14 cellular contexts compared by ENCODE assay signal in genomic region chr17:35630530-35631148, GRCh38. TPM values are rescaled to one million over a fixed set of nuclear protein-coding genes. Genes with fewer than 3 reads are reported as not detected.
DNase-seq lines count a peak whose midpoint lies in the region; ATAC-seq and TF ChIP-seq lines count a peak whose summit lies in the region.
"Had no signal": no experiment of that assay in that cellular context is flagged by ENCODE, and none has a peak within 500 bp of the region (broad histone marks: within the 10 kb centered on the region; RNA-seq: fewer than 3 reads in every experiment).

No MANE protein-coding gene starts in this region.

- peak; percentile 32 for DNase-seq in MCF 10A (ENCODE audit: unreplicated experiment)
- no peak for DNase-seq in breast epithelium (ENCODE audit: low spot score in 2 of 2)
- DNase-seq in SW480 (ENCODE audit: low spot score), result peak; percentile 5
- DNase-seq in fibroblast of the aortic adventitia (ENCODE audit: low read depth), result peak; percentile 71
- peak; percentile 52 for DNase-seq in stromal cell of bone marrow (ENCODE audit: low read depth)
- no peak for DNase-seq in left lung
- no peak for DNase-seq in psoas muscle
- no peak for DNase-seq in mesothelial cell of epicardium (ENCODE audit: low spot score in 2 of 2, unreplicated experiment in 2 of 2)
- DNase-seq: effector memory CD4-positive, alpha-beta T cell; GOT3; immature natural killer cell; stimulated activated naive CD4-positive, alpha-beta T cell had no signal

- intact Hi-C loops in MCF 10A (cut with micrococcal nuclease), result no loop called here
- intact Hi-C loops in breast epithelium (cut with DNase I; ENCODE audit: low total_unique reads), result no loop called here
- intact Hi-C loops in left lung (cut with DNase I), result no loop called here
- intact Hi-C loops in psoas muscle (cut with DNase I), result no loop called here

- H3K27me3 Mint-ChIP-seq in MCF 10A (ENCODE audit: insufficient read depth, unreplicated experiment) (no peaks in the 10 kb centered on the region), mesothelial cell of epicardium (ENCODE audit: low read depth) (no peaks in the 10 kb centered on the region)
- H3K27me3 Mint-ChIP-seq: B cell had no signal

- H3K27ac ChIP-seq in breast epithelium, result no peak overlapping the region
- H3K27ac ChIP-seq in left lung, result no peak overlapping the region
- H3K27ac ChIP-seq in psoas muscle, result no peak overlapping the region

- no peaks in the 10 kb centered on the region for H3K9me3 ChIP-seq in breast epithelium
- H3K9me3 ChIP-seq in left lung, result no peaks in the 10 kb centered on the region
- H3K9me3 ChIP-seq in psoas muscle, result no peaks in the 10 kb centered on the region

- no peak for TF ChIP-seq POLR2A in breast epithelium (IDR thresholded peaks at IDR 0.05)

- H3K36me3 Mint-ChIP-seq in MCF 10A (ENCODE audit: insufficient read depth, unreplicated experiment) (peaks cover 75% of the 10 kb centered on the region), mesothelial cell of epicardium (peaks cover 21% of the 10 kb centered on the region)

- H3K4me1 Mint-ChIP-seq in MCF 10A (ENCODE audit: insufficient read depth, unreplicated experiment), result peaks cover 11% of the 10 kb centered on the region
- peaks cover 2% of the 10 kb centered on the region for H3K4me1 Mint-ChIP-seq in mesothelial cell of epicardium

- CTCF ChIA-PET in MCF 10A (lab: Yijun Ruan, JAX), result interaction anchor here (1.0 kb wide), 1 partner anchor 17 kb away, joined by 4 read pairs; no protein-coding TSS in a partner anchor

- H3K27ac Mint-ChIP-seq in MCF 10A (ENCODE audit: low read depth, unreplicated experiment) (no peak overlapping the region), mesothelial cell of epicardium (no peak overlapping the region)
- H3K27ac Mint-ChIP-seq: B cell had no signal

- H3K9me3 Mint-ChIP-seq in MCF 10A (ENCODE audit: unreplicated experiment) (no peaks in the 10 kb centered on the region), mesothelial cell of epicardium (no peaks in the 10 kb centered on the region)
- H3K9me3 Mint-ChIP-seq: immature natural killer cell had no signal

- no TSS peak for BruUV-seq in MCF 10A (replicated peaks; lab: Mats Ljungman, UMichigan)

- TF ChIP-seq CTCF in MCF 10A (IDR thresholded peaks at IDR 0.05; ENCODE audit: unreplicated experiment), result no peak
- TF ChIP-seq CTCF in breast epithelium (IDR thresholded peaks at IDR 0.05), result no peak
- TF ChIP-seq CTCF in fibroblast of the aortic adventitia (IDR thresholded peaks at IDR 0.05; ENCODE audit: insufficient read depth, low read length), result no peak
- TF ChIP-seq CTCF in left lung (IDR thresholded peaks at IDR 0.05), result no peak
- no peak for TF ChIP-seq CTCF in psoas muscle (IDR thresholded peaks at IDR 0.05)
- TF ChIP-seq CTCF in mesothelial cell of epicardium (IDR thresholded peaks at IDR 0.05; ENCODE audit: unreplicated experiment), result no peak

- ATAC-seq in left lung (no peak), psoas muscle (no peak)
- ATAC-seq: activated CD4-positive, CD25-positive, alpha-beta regulatory T cell treated with anti-CD3 and anti-CD28 coated beads, Interleukin-2, amount 50 U/mL, for 24 hours had no signal

- POLR2A ChIA-PET in MCF 10A (lab: Yijun Ruan, JAX), result no interaction called here

- no peaks in the 10 kb centered on the region for H3K36me3 ChIP-seq in breast epithelium
- H3K36me3 ChIP-seq in left lung, result peaks cover 0 to 95% of the 10 kb centered on the region in 2 donors
- H3K36me3 ChIP-seq in psoas muscle (ENCODE audit: insufficient read depth in 1 of 2, low read depth in 1 of 2), result peaks cover 4 to 97% of the 10 kb centered on the region in 2 donors

- no peaks in the 10 kb centered on the region for H3K27me3 ChIP-seq in breast epithelium
- H3K27me3 ChIP-seq in left lung, result no peaks in the 10 kb centered on the region
- no peaks in the 10 kb centered on the region for H3K27me3 ChIP-seq in psoas muscle (ENCODE audit: insufficient read depth in 3 of 3, low read length in 2 of 3)

- H3K4me3 ChIP-seq in breast epithelium, result no peak overlapping the region
- H3K4me3 ChIP-seq in fibroblast of the aortic adventitia (ENCODE audit: low read depth, low read length), result no peak overlapping the region
- no peak overlapping the region for H3K4me3 ChIP-seq in left lung
- no peak overlapping the region for H3K4me3 ChIP-seq in psoas muscle

- 70 to 88% (median 79%) methylated on average over 1 of the region's 1 CpG for WGBS in psoas muscle, 3 donors

- H3K4me3 Mint-ChIP-seq in MCF 10A (ENCODE audit: unreplicated experiment) (no peak overlapping the region), mesothelial cell of epicardium (no peak overlapping the region)
- H3K4me3 Mint-ChIP-seq: B cell, immature natural killer cell had no signal

- no peaks in the 10 kb centered on the region for H3K4me1 ChIP-seq in breast epithelium
- H3K4me1 ChIP-seq in left lung, result no peaks in the 10 kb centered on the region
- no peaks in the 10 kb centered on the region for H3K4me1 ChIP-seq in psoas muscle

RNA-seq across cellular contexts. Expression of gene AP2B1, which starts 43.5 kb away (rescaled TPM):
- total RNA-seq in MCF 10A (2022) (227 and 229 TPM in 2 replicates), breast epithelium (10 to 100 TPM; 78.4 to 91.9 (median 88.5) TPM), fibroblast of the aortic adventitia (ENCODE audit: low replicate concordance) (101 and 118 TPM in 2 replicates), left lung (100 to 1,000 TPM; 173 to 195 TPM), psoas muscle (10 to 100 TPM; 63.2 to 92.4 (median 84.7) TPM), mesothelial cell of epicardium (155 to 158 TPM (median 155 TPM) in 3 replicates)
- 10 to 100 TPM; 20.0 to 44.7 (median 37.5) TPM for polyA plus RNA-seq in psoas muscle

RNA-seq across cellular contexts. Expression of gene PEX12, which starts 52.3 kb away (rescaled TPM):
- 5.8 and 6.8 TPM in 2 replicates for total RNA-seq in MCF 10A (2022)
- 1 to 10 TPM; 5.1 to 10.0 (median 8.2) TPM for total RNA-seq in breast epithelium
- 6.1 and 8.8 TPM in 2 replicates for total RNA-seq in fibroblast of the aortic adventitia (ENCODE audit: low replicate concordance)
- total RNA-seq in left lung, result 1 to 10 TPM; 5.9 to 6.4 TPM
- total RNA-seq in psoas muscle, result 10 to 100 TPM in 1 of 4 donors, 1 to 10 TPM in 3; 4.1 to 11.7 (median 6.6) TPM
- 10 to 100 TPM in 1 of 3 donors, 1 to 10 TPM in 2; 3.1 to 11.5 (median 3.6) TPM for polyA plus RNA-seq in psoas muscle
- total RNA-seq in mesothelial cell of epicardium, result 5.0 to 7.5 TPM (median 5.1 TPM) in 3 replicates

Comparison
In these comparisons a context has a peak if more than half of its experiments do, and no peak if none do; other contexts are left out.
1. DNase-seq: peak in MCF 10A (single experiment), SW480 (single experiment), fibroblast of the aortic adventitia (single experiment) and stromal cell of bone marrow (single experiment); none in breast epithelium (0 of 2), left lung (0 of 2), psoas muscle (0 of 2) and mesothelial cell of epicardium (0 of 2).